Comparison of ENCODE assay signal across 1 cellular context in the genomic region with DNA sequence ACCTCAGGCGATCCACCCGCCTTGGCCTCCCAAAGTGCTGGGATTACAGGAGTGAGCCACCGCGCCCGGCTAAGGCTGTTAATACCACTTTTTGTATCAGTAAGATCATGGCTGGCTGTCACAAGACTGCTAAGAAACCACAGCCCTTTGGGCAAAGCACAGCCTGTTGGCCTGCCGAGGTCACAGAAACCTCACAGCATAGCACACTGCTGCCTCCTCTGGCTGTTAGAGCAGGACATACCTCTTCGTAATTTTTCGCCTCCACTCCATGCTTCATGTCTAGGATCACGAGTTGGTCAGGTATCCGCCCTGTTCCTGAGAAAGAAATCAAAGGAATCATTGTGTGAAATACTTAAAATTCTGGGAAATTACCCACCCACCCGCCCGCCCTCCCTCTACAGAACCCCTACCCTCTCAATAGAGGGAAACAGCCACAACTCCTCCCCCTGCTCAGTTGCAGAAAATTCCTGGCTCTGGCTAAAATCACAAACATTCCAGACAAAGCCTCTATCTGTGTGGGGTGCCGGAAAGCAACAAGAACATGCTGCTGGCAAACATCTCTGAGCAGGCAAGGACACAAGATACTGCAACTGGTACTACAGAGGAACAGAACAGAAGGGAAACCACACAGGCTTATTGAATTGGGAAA.
TF ChIP-seq lines count a peak whose summit lies in the region.

No MANE protein-coding gene starts in this region.

TF ChIP-seq in endothelial cell of umbilical vein, 7 proteins besides CTCF, POLR2A, EP300 and RAD21 (continued from another document):
- TF ChIP-seq, protein P1, sequence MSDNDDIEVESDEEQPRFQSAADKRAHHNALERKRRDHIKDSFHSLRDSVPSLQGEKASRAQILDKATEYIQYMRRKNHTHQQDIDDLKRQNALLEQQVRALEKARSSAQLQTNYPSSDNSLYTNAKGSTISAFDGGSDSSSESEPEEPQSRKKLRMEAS (IDR thresholded peaks at IDR 0.05; ENCODE audit: insufficient read depth, insufficient read length), result no peak
- TF ChIP-seq GATA2 (IDR thresholded peaks at IDR 0.05; ENCODE audit: insufficient read depth, insufficient read length, low read depth, low read length) (no peak), FOS (IDR thresholded peaks at IDR 0.05; ENCODE audit: borderline replicate concordance, insufficient read depth, low read length) (no peak), JUN (IDR thresholded peaks at IDR 0.05; ENCODE audit: borderline replicate concordance, insufficient read depth, insufficient read length, low read depth) (no peak), MYC (IDR thresholded peaks at IDR 0.05; ENCODE audit: low read depth, low read length) (no peak)
